In genomic region chr22:19825904-19826618, GRCh38 we compare ENCODE assay signal across 15 cellular contexts.
"Had no signal": no experiment of that assay in that cellular context is flagged by ENCODE, and none has a peak within 500 bp of the region (broad histone marks: within the 10 kb centered on the region; RNA-seq: fewer than 3 reads in every experiment).

No MANE protein-coding gene starts in this region.

- H3K36me3 ChIP-seq: gastrocnemius medialis, heart right ventricle, left ventricle myocardium inferior, ovary had no signal

- ATAC-seq: activated CD4-positive, CD25-positive, alpha-beta regulatory T cell treated with anti-CD3 and anti-CD28 coated beads, Interleukin-2, amount 50 U/mL, for 24 hours; activated T-helper 17 cell treated with anti-CD3 and anti-CD28 coated beads, Interleukin-2, amount 50 U/mL, for 72 hours; heart right ventricle had no signal

- H3K27me3 ChIP-seq: gastrocnemius medialis, heart right ventricle, ovary, testis had no signal

- H3K9me3 ChIP-seq: gastrocnemius medialis, heart right ventricle, left ventricle myocardium inferior, ovary, testis had no signal

- H3K4me1 ChIP-seq: heart right ventricle, left ventricle myocardium inferior, testis had no signal

- H3K27ac ChIP-seq: heart right ventricle, left ventricle myocardium inferior, ovary, testis had no signal

- DNase-seq: activated CD4-positive, alpha-beta T cell treated with anti-CD3 and anti-CD28 coated beads, Interleukin-2, amount 50 U/mL, for 48 hours; activated naive CD4-positive, alpha-beta T cell treated with anti-CD3 and anti-CD28 coated beads, Interleukin-2, amount 50 U/mL, for 16 hours; gastrocnemius medialis; heart right ventricle; islet precursor cell; left ventricle myocardium inferior; mesenchymal stem cell; stimulated activated CD4-positive, alpha-beta T cell treated with anti-CD3 and anti-CD28 coated beads, Interleukin-2, amount 100 ng/mL, for 48 hours; T-helper 2 cell; testis had no signal

- H3K4me3 Mint-ChIP-seq: activated T-helper 17 cell treated with anti-CD3 and anti-CD28 coated beads, Interleukin-2, amount 50 U/mL, for 72 hours; neural crest cell; stimulated activated naive CD8-positive, alpha-beta T cell treated with anti-CD3 and anti-CD28 coated beads, Interleukin-15, Interleukin-2, amounts not matched to agents 100 ng/mL and 50 ng/mL, for 24 hours had no signal

- H3K9me3 Mint-ChIP-seq: activated T-helper 17 cell treated with anti-CD3 and anti-CD28 coated beads, Interleukin-2, amount 50 U/mL, for 72 hours; neural crest cell; stimulated activated naive CD8-positive, alpha-beta T cell treated with anti-CD3 and anti-CD28 coated beads, Interleukin-15, Interleukin-2, amounts not matched to agents 100 ng/mL and 50 ng/mL, for 24 hours had no signal

- H3K27ac Mint-ChIP-seq: activated T-helper 17 cell treated with anti-CD3 and anti-CD28 coated beads, Interleukin-2, amount 50 U/mL, for 72 hours; stimulated activated naive CD8-positive, alpha-beta T cell treated with anti-CD3 and anti-CD28 coated beads, Interleukin-15, Interleukin-2, amounts not matched to agents 100 ng/mL and 50 ng/mL, for 24 hours had no signal

- H3K27me3 Mint-ChIP-seq: activated T-helper 17 cell treated with anti-CD3 and anti-CD28 coated beads, Interleukin-2, amount 50 U/mL, for 72 hours; stimulated activated naive CD8-positive, alpha-beta T cell treated with anti-CD3 and anti-CD28 coated beads, Interleukin-15, Interleukin-2, amounts not matched to agents 100 ng/mL and 50 ng/mL, for 24 hours had no signal

- H3K4me3 ChIP-seq: gastrocnemius medialis, heart right ventricle, left ventricle myocardium inferior, ovary, testis had no signal
